8 cellular contexts compared by ENCODE assay signal in the genomic region with DNA sequence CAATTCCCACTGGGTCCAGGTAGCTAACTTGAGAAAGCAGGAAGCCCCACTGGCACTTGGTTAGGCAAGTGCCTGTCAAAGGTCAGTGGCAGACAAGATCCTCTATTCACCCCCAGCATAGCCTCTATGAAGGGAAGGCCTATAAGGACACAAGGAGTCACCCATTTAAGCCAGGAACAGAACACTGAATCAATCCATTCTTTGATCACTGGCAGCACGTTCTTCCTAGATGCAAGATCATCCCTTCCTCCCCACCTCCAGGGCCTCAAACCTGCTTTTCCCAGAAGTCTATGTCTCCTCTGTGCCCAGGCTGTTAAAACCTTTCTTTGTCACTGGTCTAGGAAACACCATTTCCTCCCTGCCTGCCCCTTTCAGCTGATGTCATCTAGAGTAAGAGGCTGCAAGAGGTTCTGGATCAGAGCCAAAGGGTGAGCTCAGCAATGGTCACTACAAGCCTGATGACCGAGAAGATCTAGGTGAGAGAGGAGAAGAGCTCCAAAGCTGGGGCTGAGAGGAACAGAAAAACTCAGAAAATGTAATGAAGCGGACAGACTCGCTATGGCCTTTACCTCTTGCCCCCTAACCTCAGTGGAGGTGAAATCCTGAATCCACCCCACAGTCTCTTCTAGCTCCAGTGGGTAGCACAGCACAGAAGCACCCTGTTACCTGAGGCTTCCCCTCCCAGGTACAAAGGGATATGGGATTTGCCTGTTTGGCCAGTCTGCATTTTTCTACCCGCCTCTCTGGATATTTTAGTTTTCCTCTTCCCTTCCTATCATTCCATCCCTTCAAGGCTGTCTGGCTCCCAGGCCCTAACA. TPM values are rescaled to one million over a fixed set of nuclear protein-coding genes. Genes with fewer than 3 reads are reported as not detected.
A peak's percentile ranks its signal among the peaks of the same experiment; 100 is the strongest.
DNase-seq lines count a peak whose midpoint lies in the region; ATAC-seq and TF ChIP-seq lines count a peak whose summit lies in the region.

No MANE protein-coding gene starts in this region.

- no peak for TF ChIP-seq CTCF in retinal pigment epithelial cell (conservative IDR thresholded peaks at IDR 0.05; ENCODE audit: low read depth, low read length)

- H3K27ac ChIP-seq in adipose tissue (ENCODE audit: low read depth, low read length): peak overlapping the region; percentile 83

- peak overlapping the region; percentile 23 for H3K4me3 ChIP-seq in retinal pigment epithelial cell (ENCODE audit: low read length)

- intact Hi-C loops in left ventricle myocardium superior (cut with micrococcal nuclease): no loop called here

- peak; percentile 58 for DNase-seq in activated effector memory CD4-positive, alpha-beta T cell treated with anti-CD3 and anti-CD28 coated beads, Interleukin-2, amount 50 U/mL, for 16 hours
- no peak for DNase-seq in activated effector memory CD4-positive, alpha-beta T cell treated with Interleukin-2 at 50 U/mL for 16 hours
- DNase-seq in NCI-H2196 (lab: John Stamatoyannopoulos, UW; ENCODE audit: unreplicated experiment): peak; percentile 97
- peak; percentile 46 for DNase-seq in left ventricle myocardium superior
- peak; percentile 77 for DNase-seq in retinal pigment epithelial cell (ENCODE audit: low read depth)
- no peak for DNase-seq in central memory CD4-positive, alpha-beta T cell

- ATAC-seq in left ventricle myocardium superior (peak; percentile 6), HG03442 (IDR thresholded peaks at IDR 0.05; ENCODE audit: unreplicated experiment) (no peak)

- WGBS in adipose tissue, 3 donors: 44 to 60% (median 49%) methylated on average over 5 of the region's 5 CpGs

RNA-seq across cellular contexts. Expression of a gene that starts 1.8 kb away (rescaled TPM):
- 10 to 100 TPM; 27.3 to 49.6 (median 45.2) TPM for polyA plus RNA-seq in adipose tissue
- 23.6 TPM for total RNA-seq in left ventricle myocardium superior

RNA-seq across cellular contexts. Expression of a gene that starts 8.4 kb away (rescaled TPM):
- polyA plus RNA-seq in adipose tissue: 10 to 100 TPM; 14.8 to 20.5 (median 15.1) TPM
- 28.3 TPM for total RNA-seq in left ventricle myocardium superior

RNA-seq across cellular contexts. Expression of a gene that starts 17.6 kb away (rescaled TPM):
- under 1 TPM; 0.21 to 0.52 (median 0.22) TPM for polyA plus RNA-seq in adipose tissue
- total RNA-seq in left ventricle myocardium superior: 0.15 TPM

RNA-seq across cellular contexts. Expression of a gene that starts 51.2 kb away (rescaled TPM):
- polyA plus RNA-seq in adipose tissue: 1 to 10 TPM; 3.2 to 5.5 (median 4.3) TPM
- 8.7 TPM for total RNA-seq in left ventricle myocardium superior

RNA-seq across cellular contexts. Expression of a gene that starts 51.4 kb away (rescaled TPM):
- polyA plus RNA-seq in adipose tissue: 10 to 100 TPM in 1 of 3 donors, 1 to 10 TPM in 2; 7.0 to 12.8 (median 9.8) TPM
- 13.1 TPM for total RNA-seq in left ventricle myocardium superior

Comparison
In these comparisons a context has a peak if more than half of its experiments do, and no peak if none do; other contexts are left out.
1. DNase-seq: peak in activated effector memory CD4-positive, alpha-beta T cell treated with anti-CD3 and anti-CD28 coated beads, Interleukin-2, amount 50 U/mL, for 16 hours (single experiment), NCI-H2196 (single experiment), left ventricle myocardium superior (single experiment) and retinal pigment epithelial cell (single experiment); none in activated effector memory CD4-positive, alpha-beta T cell treated with Interleukin-2 at 50 U/mL for 16 hours (single experiment) and central memory CD4-positive, alpha-beta T cell (single experiment).